ENCODE assay signal across 8 cellular contexts in genomic region chr15:48810414-48811324, GRCh38. TPM values are rescaled to one million over a fixed set of nuclear protein-coding genes. Genes with fewer than 3 reads are reported as not detected.
DNase-seq lines count a peak whose midpoint lies in the region; ATAC-seq and TF ChIP-seq lines count a peak whose summit lies in the region.

Gene CEP152, minus strand, starts transcription at chr15:48811069. Its CDS starts 5,420 bp downstream, at chr15:48805649.

- peak; percentile 98 for ATAC-seq in HG03432 (IDR thresholded peaks at IDR 0.05; ENCODE audit: unreplicated experiment)
- peak; percentile 97 to 98 for ATAC-seq in activated CD4-positive, CD25-positive, alpha-beta regulatory T cell treated with anti-CD3 and anti-CD28 coated beads, Interleukin-2, amount 50 U/mL, for 24 hours

- DNase-seq in Ammon's horn (ENCODE audit: low spot score) (peak; percentile 98), NCI-H460 (ENCODE audit: extremely low read depth, low read depth) (peak; percentile 99), cerebellar nuclear complex (lab: John Stamatoyannopoulos, UW) (peak; percentile 95 to 96), islet precursor cell (peak; percentile 100)
- peak; percentile 96 to 97 (median 96) for DNase-seq in stimulated activated CD4-positive, alpha-beta T cell treated with anti-CD3 and anti-CD28 coated beads, Interleukin-12 subunit alpha, Interleukin-12 subunit beta, amount 100 ng/mL, for 48 hours (ENCODE audit: low read depth in 2 of 3, low spot score in 1 of 3)

- TF ChIP-seq POLR2A in GM19193 (IDR thresholded peaks at IDR 0.05; ENCODE audit: extremely low read depth, insufficient read depth, insufficient read length): peak; percentile 77

RNA-seq across cellular contexts. Expression of gene CEP152, which starts in this region (rescaled TPM):
- 9.9 and 12.5 TPM in 2 replicates for total RNA-seq in NCI-H460 (2014; rRNA removed; shearing (Covaris generic))
- 12.7 and 15.0 TPM in 2 replicates for polyA plus RNA-seq in NCI-H460 (2014; cell fraction: nucleus; rRNA removed)

Comparison
In these comparisons a context has a peak if more than half of its experiments do, and no peak if none do; other contexts are left out.
1. Peak in every context shown above with its lines: DNase-seq and ATAC-seq.